Comparison of ENCODE assay signal across 10 cellular contexts in genomic region chr16:71847096-71847495, GRCh38. TPM values are rescaled to one million over a fixed set of nuclear protein-coding genes. Genes with fewer than 3 reads are reported as not detected.
A peak's percentile ranks its signal among the peaks of the same experiment; 100 is the strongest.
DNase-seq lines count a peak whose midpoint lies in the region; ATAC-seq and TF ChIP-seq lines count a peak whose summit lies in the region.
"Had no signal": no experiment of that assay in that cellular context is flagged by ENCODE, and none has a peak within 500 bp of the region (broad histone marks: within the 10 kb centered on the region; RNA-seq: fewer than 3 reads in every experiment).

No MANE protein-coding gene starts in this region.

- DNase-seq in H7 (no peak), T-helper 17 cell (no peak), fibroblast of pulmonary artery (ENCODE audit: low read depth) (no peak), mesenteric fat pad (ENCODE audit: low spot score) (no peak), COLO668 (lab: John Stamatoyannopoulos, UW; ENCODE audit: unreplicated experiment) (no peak), Ammon's horn (ENCODE audit: low spot score) (no peak)
- DNase-seq: left ventricle myocardium superior had no signal

- no peaks in the 10 kb centered on the region for H3K27me3 Mint-ChIP-seq in T-helper 17 cell

- H3K9me3 ChIP-seq in T-helper 17 cell (ENCODE audit: control insufficient read depth, low read length, poor library complexity, severe bottlenecking) = no peaks in the 10 kb centered on the region
- no peaks in the 10 kb centered on the region for H3K9me3 ChIP-seq in skeletal muscle satellite cell (replicated peaks; ENCODE audit: low read length)
- H3K9me3 ChIP-seq: testis had no signal

- H3K4me1 Mint-ChIP-seq in T-helper 17 cell = peaks cover 40% of the 10 kb centered on the region

- H3K4me3 Mint-ChIP-seq in T-helper 17 cell = peak overlapping the region; percentile 93

- H3K27me3 ChIP-seq in H7 (ENCODE audit: control insufficient read depth, insufficient read depth, low read length) = no peaks in the 10 kb centered on the region
- no peaks in the 10 kb centered on the region for H3K27me3 ChIP-seq in skeletal muscle satellite cell (ENCODE audit: control insufficient read depth, insufficient read depth, low read length)
- H3K27me3 ChIP-seq: testis had no signal

- peaks cover 10% of the 10 kb centered on the region for H3K36me3 Mint-ChIP-seq in T-helper 17 cell (ENCODE audit: low read depth)

- ATAC-seq in T-helper 17 cell (no peak), HG03097 (IDR thresholded peaks at IDR 0.05; ENCODE audit: low FRiP score, unreplicated experiment) (no peak)

- H3K27ac Mint-ChIP-seq in T-helper 17 cell = peak overlapping the region; percentile 96

- peak overlapping the region; percentile 93 for H3K4me2 ChIP-seq in skeletal muscle satellite cell (ENCODE audit: low read length)

- H3K9ac ChIP-seq in skeletal muscle satellite cell (ENCODE audit: low read depth, low read length) = peak overlapping the region; percentile 97

- H3K36me3 ChIP-seq in H7 (replicated peaks; ENCODE audit: control insufficient read depth, insufficient read depth, low read length) (peaks cover 14% of the 10 kb centered on the region), skeletal muscle satellite cell (ENCODE audit: insufficient read depth, low read length) (peaks cover 40% of the 10 kb centered on the region)

- H3K4me3 ChIP-seq in H7 (ENCODE audit: insufficient read depth, low read depth, low read length) (peak overlapping the region; percentile 95), fibroblast of pulmonary artery (replicated peaks; ENCODE audit: low read depth, low read length) (peak overlapping the region; percentile 99), skeletal muscle satellite cell (ENCODE audit: low read length) (peak overlapping the region; percentile 99)

- no peak for TF ChIP-seq CTCF in fibroblast of pulmonary artery (IDR thresholded peaks at IDR 0.05; ENCODE audit: low read length, missing control alignments)

- peaks cover 8% of the 10 kb centered on the region for H3K4me1 ChIP-seq in skeletal muscle satellite cell (ENCODE audit: control insufficient read depth, insufficient read depth, low read length)

RNA-seq across cellular contexts. Expression of gene ATXN1L, which starts 1.3 kb away (rescaled TPM):
- total RNA-seq in H7 (2014; rRNA removed; shearing (Covaris generic)) = 12.1 and 12.6 TPM in 2 replicates
- total RNA-seq in T-helper 17 cell = 10 to 100 TPM; 39.9 to 46.3 TPM
- 5.8 and 8.5 TPM in 2 replicates for total RNA-seq in skeletal muscle satellite cell (2012; rRNA removed)
- 44.4 TPM for total RNA-seq in mesenteric fat pad

RNA-seq across cellular contexts. Expression of gene ZNF821, which starts 36.9 kb away (rescaled TPM):
- total RNA-seq in H7 (2014; rRNA removed; shearing (Covaris generic)) = 16.8 and 19.8 TPM in 2 replicates
- 10 to 100 TPM; 12.2 to 14.1 TPM for total RNA-seq in T-helper 17 cell
- 2.2 and 3.5 TPM in 2 replicates for total RNA-seq in skeletal muscle satellite cell (2012; rRNA removed)
- 6.7 TPM for total RNA-seq in mesenteric fat pad

RNA-seq across cellular contexts. Expression of gene AP1G1, which starts 38.5 kb away (rescaled TPM):
- 36.7 and 42.5 TPM in 2 replicates for total RNA-seq in H7 (2014; rRNA removed; shearing (Covaris generic))
- total RNA-seq in T-helper 17 cell = 100 to 1,000 TPM; 150 to 160 TPM
- 60.9 and 64.1 TPM in 2 replicates for total RNA-seq in skeletal muscle satellite cell (2012; rRNA removed)
- total RNA-seq in mesenteric fat pad = 95.8 TPM

RNA-seq across cellular contexts. Expression of gene IST1, which starts 48.2 kb away (rescaled TPM):
- total RNA-seq in H7 (2014; rRNA removed; shearing (Covaris generic)) = 267 and 292 TPM in 2 replicates
- total RNA-seq in T-helper 17 cell (100 to 1,000 TPM; 262 to 283 TPM), mesenteric fat pad (171 TPM)
- total RNA-seq in skeletal muscle satellite cell (2012; rRNA removed) = 125 and 156 TPM in 2 replicates
